17 cellular contexts compared by ENCODE assay signal in genomic region chr20:19380211-19380610, GRCh38.
DNase-seq lines count a peak whose midpoint lies in the region; ATAC-seq and TF ChIP-seq lines count a peak whose summit lies in the region.
"Had no signal": no experiment of that assay in that cellular context is flagged by ENCODE, and none has a peak within 500 bp of the region (broad histone marks: within the 10 kb centered on the region; RNA-seq: fewer than 3 reads in every experiment).

No MANE protein-coding gene starts in this region.

- no CpG with 5 or more reads among the region's 6 CpGs for WGBS in H9 (ENCODE audit: extremely low coverage, insufficient read length, low lambda C conversion rate)
- 79% methylated on average over 6 of the region's 6 CpGs for WGBS in esophagus muscularis mucosa

- no peaks in the 10 kb centered on the region for H3K4me1 ChIP-seq in H9 (ENCODE audit: insufficient read depth, low read length)
- H3K4me1 ChIP-seq in esophagus muscularis mucosa, result peaks cover 0 to 12% (median 9%) of the 10 kb centered on the region in 4 donors
- H3K4me1 ChIP-seq: BLaER1, Caco-2 had no signal

- no peak for TF ChIP-seq POLR2A in esophagus muscularis mucosa (IDR thresholded peaks at IDR 0.05; ENCODE audit: low read depth)

- no peak overlapping the region for H2BK5ac ChIP-seq in H9 (ENCODE audit: insufficient read length, low read length)

- H3K4ac ChIP-seq in H9 (ENCODE audit: low read depth, low read length), result no peak overlapping the region

- no peak overlapping the region for H3K23ac ChIP-seq in H9 (ENCODE audit: insufficient read length, low read depth, low read length)

- H4K8ac ChIP-seq in H9 (replicated peaks; ENCODE audit: insufficient read length, low read depth, low read length), result no peak overlapping the region

- no peak overlapping the region for H2BK120ac ChIP-seq in H9 (ENCODE audit: low read depth, low read length, poor library complexity, severe bottlenecking)

- no peak overlapping the region for H2BK20ac ChIP-seq in H9 (ENCODE audit: low read depth, low read length, poor library complexity, severe bottlenecking)

- H4K91ac ChIP-seq in H9 (ENCODE audit: insufficient read length, low read depth, low read length), result no peak overlapping the region

- no peaks in the 10 kb centered on the region for H3K36me3 ChIP-seq in esophagus muscularis mucosa
- H3K36me3 ChIP-seq: BLaER1 had no signal

- H4K20me1 ChIP-seq in H9 (ENCODE audit: control insufficient read depth, insufficient read depth, insufficient read length), result no peaks in the 10 kb centered on the region
- H4K20me1 ChIP-seq: BLaER1 had no signal

- no peak overlapping the region for H3K14ac ChIP-seq in H9 (ENCODE audit: insufficient read depth, low read length)

- H3K79me2 ChIP-seq in H9 (ENCODE audit: insufficient read depth, low read length), result no peaks in the 10 kb centered on the region

- DNase-seq in H9 (no peak), NCI-H446 treated with DMSO at 0.1 percent for 48 hours (lab: John Stamatoyannopoulos, UW) (peak; percentile 50), esophagus muscularis mucosa (ENCODE audit: extremely low spot score) (peak; percentile 75), endothelial cell (ENCODE audit: low spot score) (no peak), type B pancreatic cell (ENCODE audit: extremely low spot score, unreplicated experiment) (no peak)
- DNase-seq in natural killer cell treated with Interleukin-12 subunit alpha and Interleukin-12 subunit beta and Interleukin-15 and Interleukin-18, amount 100 ng/mL, for 72 hours (ENCODE audit: low spot score), result no peak
- DNase-seq: Caco-2; CD4-positive, CD25-positive, alpha-beta regulatory T cell; CD8-positive, alpha-beta T cell; DMS53; DMS79 treated with DMSO at 0.1 percent for 48 hours; GF-D8; GOT3; HCEC 1CT had no signal

- H3K27ac ChIP-seq in H9 (ENCODE audit: insufficient read length, low read depth, low read length) (no peak overlapping the region), esophagus muscularis mucosa (replicated peaks in 1 of 4) (no peak overlapping the region)
- H3K27ac ChIP-seq: BLaER1, C4-2B had no signal

- TF ChIP-seq CTCF in H9 (conservative IDR thresholded peaks at IDR 0.05) (no peak), esophagus muscularis mucosa (IDR thresholded peaks at IDR 0.05) (no peak), endothelial cell (IDR thresholded peaks at IDR 0.05; ENCODE audit: unreplicated experiment) (no peak), type B pancreatic cell (conservative IDR thresholded peaks at IDR 0.05) (no peak)

- H3K27me3 ChIP-seq in H9 (ENCODE audit: insufficient read depth, low read length) (no peaks in the 10 kb centered on the region), esophagus muscularis mucosa (no peaks in the 10 kb centered on the region)
- H3K27me3 ChIP-seq: BLaER1 had no signal

- H3T11ph ChIP-seq in H9 (ENCODE audit: low read length), result no peak overlapping the region

- H2AK5ac ChIP-seq in H9 (ENCODE audit: insufficient read length, low read length), result no peak overlapping the region

- H3K27ac Mint-ChIP-seq in H9, result peak overlapping the region in 2 of 3 experiments; percentile 3 to 34; a peak in 2 of 7 replicates
- no peak overlapping the region for H3K27ac Mint-ChIP-seq in endothelial cell (ENCODE audit: unreplicated experiment)
- no peak overlapping the region for H3K27ac Mint-ChIP-seq in natural killer cell treated with Interleukin-12 subunit alpha and Interleukin-12 subunit beta and Interleukin-15 and Interleukin-18, amount 100 ng/mL, for 72 hours
- no peak overlapping the region for H3K27ac Mint-ChIP-seq in type B pancreatic cell
- H3K27ac Mint-ChIP-seq: B cell; CD4-positive, CD25-positive, alpha-beta regulatory T cell; CD8-positive, alpha-beta T cell had no signal

- H3K56ac ChIP-seq in H9 (ENCODE audit: insufficient read length, low read depth, low read length), result no peak overlapping the region

- no peak overlapping the region for H4K5ac ChIP-seq in H9 (ENCODE audit: insufficient read length, low read depth, low read length)

- H3K9me3 ChIP-seq in H9 (ENCODE audit: control insufficient read depth, low read depth, low read length) (no peaks in the 10 kb centered on the region), esophagus muscularis mucosa (no peaks in the 10 kb centered on the region)
- H3K9me3 ChIP-seq: BLaER1, Caco-2 had no signal

- H2BK12ac ChIP-seq in H9 (ENCODE audit: insufficient read length, low read depth, low read length), result no peak overlapping the region

- no peak overlapping the region for H3K9ac ChIP-seq in H9 (ENCODE audit: extremely low read depth, insufficient read length, low read length)
- H3K9ac ChIP-seq: BLaER1 had no signal

- no peak overlapping the region for H3K4me2 ChIP-seq in H9 (ENCODE audit: insufficient read depth, insufficient read length, low read length)
- H3K4me2 ChIP-seq: BLaER1 had no signal

- no peak overlapping the region for H3K18ac ChIP-seq in H9 (ENCODE audit: insufficient read length, low read depth, low read length)

- no peak overlapping the region for H3K4me3 ChIP-seq in esophagus muscularis mucosa
- H3K4me3 ChIP-seq: BLaER1 had no signal

- H3K36me3 Mint-ChIP-seq in H9 (ENCODE audit: insufficient read depth in 1 of 3, low read depth in 3 of 3) (no peaks in the 10 kb centered on the region), endothelial cell (ENCODE audit: low read depth, unreplicated experiment) (no peaks in the 10 kb centered on the region), type B pancreatic cell (no peaks in the 10 kb centered on the region)
- no peaks in the 10 kb centered on the region for H3K36me3 Mint-ChIP-seq in natural killer cell treated with Interleukin-12 subunit alpha and Interleukin-12 subunit beta and Interleukin-15 and Interleukin-18, amount 100 ng/mL, for 72 hours
- H3K36me3 Mint-ChIP-seq: CD4-positive, CD25-positive, alpha-beta regulatory T cell; CD8-positive, alpha-beta T cell had no signal

- intact Hi-C loops in esophagus muscularis mucosa (cut with DNase I), result no loop called here

- no peaks in the 10 kb centered on the region for H3K9me3 Mint-ChIP-seq in H9
- H3K9me3 Mint-ChIP-seq in endothelial cell (ENCODE audit: unreplicated experiment), result no peaks in the 10 kb centered on the region
- H3K9me3 Mint-ChIP-seq in natural killer cell treated with Interleukin-12 subunit alpha and Interleukin-12 subunit beta and Interleukin-15 and Interleukin-18, amount 100 ng/mL, for 72 hours, result no peaks in the 10 kb centered on the region
- no peaks in the 10 kb centered on the region for H3K9me3 Mint-ChIP-seq in type B pancreatic cell
- H3K9me3 Mint-ChIP-seq: CD8-positive, alpha-beta T cell had no signal

- H3K4me1 Mint-ChIP-seq in H9 (peaks cover 6 to 7% of the 10 kb centered on the region in 2 experiments), endothelial cell (ENCODE audit: unreplicated experiment) (no peaks in the 10 kb centered on the region), type B pancreatic cell (ENCODE audit: unreplicated experiment) (peaks cover 19% of the 10 kb centered on the region)
- no peaks in the 10 kb centered on the region for H3K4me1 Mint-ChIP-seq in natural killer cell treated with Interleukin-12 subunit alpha and Interleukin-12 subunit beta and Interleukin-15 and Interleukin-18, amount 100 ng/mL, for 72 hours (ENCODE audit: low read depth in 2 of 2)
- H3K4me1 Mint-ChIP-seq: B cell; CD4-positive, CD25-positive, alpha-beta regulatory T cell had no signal

- ATAC-seq in natural killer cell treated with Interleukin-12 subunit alpha and Interleukin-12 subunit beta and Interleukin-15 and Interleukin-18, amount 100 ng/mL, for 72 hours, result no peak
- ATAC-seq: CD8-positive, alpha-beta T cell had no signal

- H3K27me3 Mint-ChIP-seq in H9 (ENCODE audit: low read depth) (peaks cover 2% of the 10 kb centered on the region; the same call in 1 of the 2 replicates), endothelial cell (ENCODE audit: unreplicated experiment) (no peaks in the 10 kb centered on the region), type B pancreatic cell (no peaks in the 10 kb centered on the region)
- peaks cover 0 to 4% of the 10 kb centered on the region in 2 donors for H3K27me3 Mint-ChIP-seq in natural killer cell treated with Interleukin-12 subunit alpha and Interleukin-12 subunit beta and Interleukin-15 and Interleukin-18, amount 100 ng/mL, for 72 hours
- H3K27me3 Mint-ChIP-seq: CD4-positive, CD25-positive, alpha-beta regulatory T cell had no signal

- H3K23me2 ChIP-seq in H9 (ENCODE audit: insufficient read length, low read depth, low read length, poor library complexity, severe bottlenecking), result no peaks in the 10 kb centered on the region

- H3K4me3 Mint-ChIP-seq in H9 (no peak overlapping the region), endothelial cell (ENCODE audit: unreplicated experiment) (no peak overlapping the region), type B pancreatic cell (no peak overlapping the region)
- H3K4me3 Mint-ChIP-seq in natural killer cell treated with Interleukin-12 subunit alpha and Interleukin-12 subunit beta and Interleukin-15 and Interleukin-18, amount 100 ng/mL, for 72 hours, result no peak overlapping the region
- H3K4me3 Mint-ChIP-seq: B cell; CD4-positive, CD25-positive, alpha-beta regulatory T cell; CD8-positive, alpha-beta T cell had no signal

- no peak overlapping the region for H2AFZ ChIP-seq in H9 (ENCODE audit: low read length)

- no peak overlapping the region for H2BK15ac ChIP-seq in H9 (ENCODE audit: low read depth, low read length)

- no peaks in the 10 kb centered on the region for H3K79me1 ChIP-seq in H9 (ENCODE audit: insufficient read depth, low read depth, low read length, poor library complexity, severe bottlenecking)

- no peak for TF ChIP-seq EP300 in esophagus muscularis mucosa (IDR thresholded peaks at IDR 0.05)

Comparison
In these comparisons a context has a peak if more than half of its experiments do, and no peak if none do; other contexts are left out.
1. DNase-seq: peak in NCI-H446 treated with DMSO at 0.1 percent for 48 hours (single experiment) and esophagus muscularis mucosa (single experiment); none in H9 (single experiment), endothelial cell (single experiment), natural killer cell treated with Interleukin-12 subunit alpha and Interleukin-12 subunit beta and Interleukin-15 and Interleukin-18, amount 100 ng/mL, for 72 hours (single experiment) and type B pancreatic cell (single experiment).
2. H3K27ac Mint-ChIP-seq: peak in H9 (2 of 3); none in endothelial cell (single experiment), natural killer cell treated with Interleukin-12 subunit alpha and Interleukin-12 subunit beta and Interleukin-15 and Interleukin-18, amount 100 ng/mL, for 72 hours (0 of 2) and type B pancreatic cell (single experiment).